ENCODE assay signal across 10 cellular contexts in genomic region chr4:75726577-75726976, GRCh38. TPM values are rescaled to one million over a fixed set of nuclear protein-coding genes. Genes with fewer than 3 reads are reported as not detected.
DNase-seq lines count a peak whose midpoint lies in the region; ATAC-seq and TF ChIP-seq lines count a peak whose summit lies in the region.
"Had no signal": no experiment of that assay in that cellular context is flagged by ENCODE, and none has a peak within 500 bp of the region (broad histone marks: within the 10 kb centered on the region; RNA-seq: fewer than 3 reads in every experiment).

No MANE protein-coding gene starts in this region.

- no peaks in the 10 kb centered on the region for H3F3A ChIP-seq in Loucy (ENCODE audit: low read depth)

- H3K4me1 ChIP-seq in CD8-positive, alpha-beta T cell (ENCODE audit: insufficient read depth, low read length) = peaks cover 32% of the 10 kb centered on the region
- peaks cover 63% of the 10 kb centered on the region for H3K4me1 ChIP-seq in Loucy (ENCODE audit: insufficient read depth, low read length, poor library complexity, severe bottlenecking)
- peaks cover 9% of the 10 kb centered on the region for H3K4me1 ChIP-seq in ovary (ENCODE audit: insufficient read depth)

- H3K9me3 ChIP-seq in CD8-positive, alpha-beta T cell (ENCODE audit: low read length) = no peaks in the 10 kb centered on the region
- H3K9me3 ChIP-seq in Loucy (ENCODE audit: insufficient read depth, low read depth, low read length) (no peaks in the 10 kb centered on the region), ovary (no peaks in the 10 kb centered on the region)

- TF ChIP-seq EP300 in ovary (IDR thresholded peaks at IDR 0.05) = no peak

- peaks cover 85% of the 10 kb centered on the region for H3K79me2 ChIP-seq in Loucy (ENCODE audit: insufficient read depth, low read length)

- peak overlapping the region; percentile 86 for H3K9ac ChIP-seq in Loucy (ENCODE audit: low read depth, low read length, poor library complexity, severe bottlenecking)

- DNase-seq in CD8-positive, alpha-beta T cell = no peak
- DNase-seq in neural crest cell (ENCODE audit: low read depth, low spot score) (no peak), NCI-H69 (lab: John Stamatoyannopoulos, UW) (no peak), ovary (no peak), DMS153 treated with DMSO at 0.1 percent for 48 hours (lab: John Stamatoyannopoulos, UW; ENCODE audit: unreplicated experiment) (no peak)
- DNase-seq: anterior cingulate cortex, posterior cingulate gyrus had no signal

- H3K4me2 ChIP-seq in Loucy (ENCODE audit: low read depth, low read length, poor library complexity, severe bottlenecking) = peak overlapping the region; percentile 87

- no peak overlapping the region for H2AFZ ChIP-seq in Loucy (ENCODE audit: low read length)

- H3K27me3 ChIP-seq in CD8-positive, alpha-beta T cell (ENCODE audit: insufficient read depth, low read length) = no peaks in the 10 kb centered on the region
- H3K27me3 ChIP-seq in Loucy (ENCODE audit: insufficient read depth, low read length, poor library complexity, severe bottlenecking) (no peaks in the 10 kb centered on the region), ovary (no peaks in the 10 kb centered on the region)

- H3K9me3 Mint-ChIP-seq in CD8-positive, alpha-beta T cell = no peaks in the 10 kb centered on the region
- H3K9me3 Mint-ChIP-seq in dendritic cell treated with granulocyte-macrophage colony-stimulating factor and Interleukin-4, amounts not matched to agents 40 ng/mL and 50 ng/mL, for 4 days = no peaks in the 10 kb centered on the region
- no peaks in the 10 kb centered on the region for H3K9me3 Mint-ChIP-seq in neural crest cell

- no peak overlapping the region for H3K27ac ChIP-seq in CD8-positive, alpha-beta T cell (ENCODE audit: low read depth, low read length)
- H3K27ac ChIP-seq in ovary = peak overlapping the region in 1 of 2 donors; percentile 0

- peaks cover 11% of the 10 kb centered on the region for H3K36me3 Mint-ChIP-seq in CD8-positive, alpha-beta T cell
- peaks cover 28% of the 10 kb centered on the region for H3K36me3 Mint-ChIP-seq in dendritic cell treated with granulocyte-macrophage colony-stimulating factor and Interleukin-4, amounts not matched to agents 40 ng/mL and 50 ng/mL, for 4 days (ENCODE audit: low read depth)
- H3K36me3 Mint-ChIP-seq in neural crest cell (ENCODE audit: low read depth) = no peaks in the 10 kb centered on the region

- WGBS in ovary, 3 donors = 42 to 48% (median 45%) methylated on average over 3 of the region's 3 CpGs

- peaks cover 35% of the 10 kb centered on the region for H4K20me1 ChIP-seq in Loucy (ENCODE audit: insufficient read depth, low read length, poor library complexity, severe bottlenecking)

- intact Hi-C loops in CD8-positive, alpha-beta T cell (cut with DNase I, micrococcal nuclease) = loop anchor here in 1 of 2 experiments (10.0 kb wide), 2 partner anchors 218 to 1348 kb away; partner anchors contain the start of genes CCNI and NAAA
- intact Hi-C loops in dendritic cell treated with granulocyte-macrophage colony-stimulating factor and Interleukin-4, amounts not matched to agents 40 ng/mL and 50 ng/mL, for 4 days (cut with micrococcal nuclease) = no loop called here
- intact Hi-C loops in ovary (cut with DNase I) = loop anchor here in 1 of 4 donors (10.0 kb wide), 1 partner anchor 52 kb away; the partner anchor contains the start of gene G3BP2

- H3K4me3 Mint-ChIP-seq in CD8-positive, alpha-beta T cell = peak overlapping the region; percentile 48
- no peak overlapping the region for H3K4me3 Mint-ChIP-seq in dendritic cell treated with granulocyte-macrophage colony-stimulating factor and Interleukin-4, amounts not matched to agents 40 ng/mL and 50 ng/mL, for 4 days
- H3K4me3 Mint-ChIP-seq in neural crest cell = peak overlapping the region; percentile 99

- H3K4me1 Mint-ChIP-seq in CD8-positive, alpha-beta T cell (ENCODE audit: low read depth) = peaks cover 63% of the 10 kb centered on the region
- H3K4me1 Mint-ChIP-seq in dendritic cell treated with granulocyte-macrophage colony-stimulating factor and Interleukin-4, amounts not matched to agents 40 ng/mL and 50 ng/mL, for 4 days (ENCODE audit: low read depth) = peaks cover 49% of the 10 kb centered on the region
- peaks cover 47% of the 10 kb centered on the region for H3K4me1 Mint-ChIP-seq in neural crest cell

- POLR2A ChIA-PET in CD8-positive, alpha-beta T cell (lab: Charles Lee) = interaction anchor here (5.1 kb wide), 1 partner anchor 55 kb away, joined by 95 read pairs; the partner anchor contains the start of gene G3BP2

- CTCF ChIA-PET in CD8-positive, alpha-beta T cell (lab: Charles Lee) = interaction anchor here (0.8 kb wide), 1 partner anchor 157 kb away, joined by 3 read pairs; no protein-coding TSS in a partner anchor

- no peaks in the 10 kb centered on the region for H3K36me3 ChIP-seq in CD8-positive, alpha-beta T cell (ENCODE audit: insufficient read depth, low read length)
- H3K36me3 ChIP-seq in Loucy (ENCODE audit: insufficient read depth, low read length) (no peaks in the 10 kb centered on the region), ovary (no peaks in the 10 kb centered on the region)

- TF ChIP-seq CTCF in CD8-positive, alpha-beta T cell (IDR thresholded peaks at IDR 0.05) = no peak
- TF ChIP-seq CTCF in Loucy (conservative IDR thresholded peaks at IDR 0.05; ENCODE audit: low read length) (no peak), neural crest cell (conservative IDR thresholded peaks at IDR 0.05) (no peak), ovary (IDR thresholded peaks at IDR 0.05) (no peak)

- no peak for ATAC-seq in CD8-positive, alpha-beta T cell
- ATAC-seq in GM21619 (IDR thresholded peaks at IDR 0.05; ENCODE audit: unreplicated experiment) = no peak

- no peak for TF ChIP-seq POLR2A in ovary (IDR thresholded peaks at IDR 0.05)

- H3K4me3 ChIP-seq in CD8-positive, alpha-beta T cell (ENCODE audit: low read depth, low read length) = no peak overlapping the region
- peak overlapping the region; percentile 74 for H3K4me3 ChIP-seq in Loucy (ENCODE audit: low read length, poor library complexity, severe bottlenecking)
- no peak overlapping the region for H3K4me3 ChIP-seq in ovary

- H3K27me3 Mint-ChIP-seq in CD8-positive, alpha-beta T cell (ENCODE audit: low read depth) = no peaks in the 10 kb centered on the region
- no peaks in the 10 kb centered on the region for H3K27me3 Mint-ChIP-seq in dendritic cell treated with granulocyte-macrophage colony-stimulating factor and Interleukin-4, amounts not matched to agents 40 ng/mL and 50 ng/mL, for 4 days
- no peaks in the 10 kb centered on the region for H3K27me3 Mint-ChIP-seq in neural crest cell (ENCODE audit: low read depth)

- no peaks in the 10 kb centered on the region for H3K9me2 ChIP-seq in Loucy (replicated peaks; ENCODE audit: low read depth, low read length)

- H3K27ac Mint-ChIP-seq in CD8-positive, alpha-beta T cell = peak overlapping the region; percentile 7
- H3K27ac Mint-ChIP-seq in dendritic cell treated with granulocyte-macrophage colony-stimulating factor and Interleukin-4, amounts not matched to agents 40 ng/mL and 50 ng/mL, for 4 days = peak overlapping the region; percentile 39
- no peak overlapping the region for H3K27ac Mint-ChIP-seq in neural crest cell (ENCODE audit: unreplicated experiment)

RNA-seq across cellular contexts. Expression of gene USO1, which starts 2.2 kb away (rescaled TPM):
- total RNA-seq in CD8-positive, alpha-beta T cell = 10 to 100 TPM in 1 of 2 experiments, 1 to 10 TPM in 1; 9.8 to 10.2 TPM
- total RNA-seq in neural crest cell = 41.2 and 45.5 TPM in 2 replicates
- total RNA-seq in ovary = 10 to 100 TPM; 52.2 to 91.3 (median 74.3) TPM
- polyA plus RNA-seq in ovary = 10 to 100 TPM; 50.7 to 56.2 TPM

RNA-seq across cellular contexts. Expression of gene G3BP2, which starts 53.4 kb away (rescaled TPM):
- total RNA-seq in CD8-positive, alpha-beta T cell = 100 to 1,000 TPM; 410 TPM
- total RNA-seq in neural crest cell (204 TPM in 2 replicates), ovary (10 to 100 TPM; 56.0 to 96.5 (median 83.1) TPM)
- polyA plus RNA-seq in ovary = 100 to 1,000 TPM in 1 of 2 donors, 10 to 100 TPM in 1; 31.4 to 122 TPM
